Comparison of ENCODE assay signal across 1 cellular context in the genomic region with DNA sequence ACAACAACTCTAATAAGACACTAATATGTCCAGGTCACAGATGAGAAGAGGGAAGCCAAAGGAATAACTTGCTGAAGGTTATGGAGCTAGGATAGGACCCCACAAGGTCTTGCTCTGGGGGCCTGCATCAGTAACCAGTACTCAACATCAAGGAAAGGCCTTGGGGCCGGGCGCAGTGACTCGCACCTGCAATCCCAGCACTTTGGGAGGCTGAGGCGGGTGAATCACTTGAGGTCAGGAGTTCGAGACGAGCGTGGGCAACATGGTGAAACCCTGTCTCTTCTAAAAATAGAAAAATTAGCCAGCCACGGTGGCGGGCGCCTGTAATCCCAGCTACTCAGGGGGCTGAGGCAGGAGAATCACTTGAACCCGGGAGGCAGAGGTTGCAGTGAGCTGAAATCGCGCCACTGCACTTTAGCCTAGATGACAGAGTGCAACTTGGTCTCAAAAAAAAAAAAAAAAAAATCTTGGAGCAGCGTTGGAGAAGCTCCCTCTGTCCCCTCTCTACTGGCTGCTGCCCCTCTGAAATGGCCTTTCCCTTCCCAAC.
TF ChIP-seq lines count a peak whose summit lies in the region.

No MANE protein-coding gene starts in this region.

TF ChIP-seq in HCT116, 20 proteins besides CTCF, POLR2A, EP300 and RAD21 (continued from another document):
- TF ChIP-seq ZBTB33 (IDR thresholded peaks at IDR 0.05; ENCODE audit: extremely low read depth, insufficient replicate concordance, low read length): no peak
- TF ChIP-seq JUND (IDR thresholded peaks at IDR 0.05): no peak
- no peak for TF ChIP-seq ZFX (IDR thresholded peaks at IDR 0.05)
- no peak for TF ChIP-seq ELF1 (IDR thresholded peaks at IDR 0.05; ENCODE audit: borderline replicate concordance, low read depth)
- no peak for TF ChIP-seq SP1 (IDR thresholded peaks at IDR 0.05; ENCODE audit: low read depth)
- no peak for TF ChIP-seq SIN3A (IDR thresholded peaks at IDR 0.05; ENCODE audit: low read depth)
- TF ChIP-seq CBX3 (IDR thresholded peaks at IDR 0.05; ENCODE audit: low read depth): no peak
- TF ChIP-seq, protein P1, sequence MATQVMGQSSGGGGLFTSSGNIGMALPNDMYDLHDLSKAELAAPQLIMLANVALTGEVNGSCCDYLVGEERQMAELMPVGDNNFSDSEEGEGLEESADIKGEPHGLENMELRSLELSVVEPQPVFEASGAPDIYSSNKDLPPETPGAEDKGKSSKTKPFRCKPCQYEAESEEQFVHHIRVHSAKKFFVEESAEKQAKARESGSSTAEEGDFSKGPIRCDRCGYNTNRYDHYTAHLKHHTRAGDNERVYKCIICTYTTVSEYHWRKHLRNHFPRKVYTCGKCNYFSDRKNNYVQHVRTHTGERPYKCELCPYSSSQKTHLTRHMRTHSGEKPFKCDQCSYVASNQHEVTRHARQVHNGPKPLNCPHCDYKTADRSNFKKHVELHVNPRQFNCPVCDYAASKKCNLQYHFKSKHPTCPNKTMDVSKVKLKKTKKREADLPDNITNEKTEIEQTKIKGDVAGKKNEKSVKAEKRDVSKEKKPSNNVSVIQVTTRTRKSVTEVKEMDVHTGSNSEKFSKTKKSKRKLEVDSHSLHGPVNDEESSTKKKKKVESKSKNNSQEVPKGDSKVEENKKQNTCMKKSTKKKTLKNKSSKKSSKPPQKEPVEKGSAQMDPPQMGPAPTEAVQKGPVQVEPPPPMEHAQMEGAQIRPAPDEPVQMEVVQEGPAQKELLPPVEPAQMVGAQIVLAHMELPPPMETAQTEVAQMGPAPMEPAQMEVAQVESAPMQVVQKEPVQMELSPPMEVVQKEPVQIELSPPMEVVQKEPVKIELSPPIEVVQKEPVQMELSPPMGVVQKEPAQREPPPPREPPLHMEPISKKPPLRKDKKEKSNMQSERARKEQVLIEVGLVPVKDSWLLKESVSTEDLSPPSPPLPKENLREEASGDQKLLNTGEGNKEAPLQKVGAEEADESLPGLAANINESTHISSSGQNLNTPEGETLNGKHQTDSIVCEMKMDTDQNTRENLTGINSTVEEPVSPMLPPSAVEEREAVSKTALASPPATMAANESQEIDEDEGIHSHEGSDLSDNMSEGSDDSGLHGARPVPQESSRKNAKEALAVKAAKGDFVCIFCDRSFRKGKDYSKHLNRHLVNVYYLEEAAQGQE (IDR thresholded peaks at IDR 0.05; ENCODE audit: low read depth): no peak
- no peak for TF ChIP-seq MAX (IDR thresholded peaks at IDR 0.05)
- TF ChIP-seq, protein P2, sequence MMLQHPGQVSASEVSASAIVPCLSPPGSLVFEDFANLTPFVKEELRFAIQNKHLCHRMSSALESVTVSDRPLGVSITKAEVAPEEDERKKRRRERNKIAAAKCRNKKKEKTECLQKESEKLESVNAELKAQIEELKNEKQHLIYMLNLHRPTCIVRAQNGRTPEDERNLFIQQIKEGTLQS (IDR thresholded peaks at IDR 0.05): no peak
- no peak for TF ChIP-seq EZH2 (IDR thresholded peaks at IDR 0.05)
- TF ChIP-seq FOSL1 (IDR thresholded peaks at IDR 0.05; ENCODE audit: low read depth): no peak
- no peak for TF ChIP-seq ZNF274 (IDR thresholded peaks at IDR 0.05; ENCODE audit: low read depth, low read length)
- TF ChIP-seq SRF (IDR thresholded peaks at IDR 0.05; ENCODE audit: low read depth): no peak
- no peak for TF ChIP-seq CEBPB (IDR thresholded peaks at IDR 0.05; ENCODE audit: low read depth)
TF ChIP-seq in HCT116: peak in this region for 0.
